ENCODE assay signal across 8 cellular contexts in genomic region chr16:88527186-88527936, GRCh38. TPM values are rescaled to one million over a fixed set of nuclear protein-coding genes. Genes with fewer than 3 reads are reported as not detected.
DNase-seq lines count a peak whose midpoint lies in the region; ATAC-seq and TF ChIP-seq lines count a peak whose summit lies in the region.

No MANE protein-coding gene starts in this region.

- no peak overlapping the region for H3K4me3 ChIP-seq in mammary epithelial cell (replicated peaks in 1 of 3; ENCODE audit: insufficient read depth in 1 of 3, low read depth in 2 of 3, low read length in 3 of 3)

- no peak overlapping the region for H3K27ac Mint-ChIP-seq in WTC11

- intact Hi-C loops in mammary epithelial cell (cut with micrococcal nuclease), result loop anchor here (1.0 kb wide), 1 partner anchor 84 kb away; no protein-coding TSS in a partner anchor

- peaks cover 6% of the 10 kb centered on the region; the same call in 1 of the 2 replicates for H3K4me1 Mint-ChIP-seq in WTC11

- no peak overlapping the region for H3K9ac ChIP-seq in mammary epithelial cell (ENCODE audit: insufficient read depth, low read length)

- POLR2A ChIA-PET in WTC11 (lab: Charles Lee), result interaction anchor here (0.7 kb wide), 2 partner anchors 59 to 276 kb away, joined by 3 to 7 read pairs; no protein-coding TSS in a partner anchor

- 25% methylated on average over 6 of the region's 32 CpGs for WGBS in mammary epithelial cell (ENCODE audit: low coverage, missing lambda C conversion rate)

- no peak overlapping the region for H3K27ac ChIP-seq in mammary epithelial cell (ENCODE audit: insufficient read depth, low read depth, low read length)

- in situ Hi-C loops in mammary epithelial cell (cut with MboI; ENCODE audit: low sequenced_read_pairs in 2 of 2), result no loop called here

- peaks cover 6% of the 10 kb centered on the region; the same call in 1 of the 2 replicates for H3K36me3 Mint-ChIP-seq in WTC11

- H3K79me2 ChIP-seq in mammary epithelial cell (ENCODE audit: insufficient read depth, low read length), result no peaks in the 10 kb centered on the region

- H3K4me3 Mint-ChIP-seq in WTC11, result no peak overlapping the region

- peaks cover 2% of the 10 kb centered on the region for H4K20me1 ChIP-seq in mammary epithelial cell (ENCODE audit: insufficient read depth, low read length)

- no peaks in the 10 kb centered on the region for H3K4me1 ChIP-seq in mammary epithelial cell (ENCODE audit: insufficient read depth, low read length)

- H3K9me3 Mint-ChIP-seq in WTC11, result no peaks in the 10 kb centered on the region

- H3K27me3 ChIP-seq in mammary epithelial cell (ENCODE audit: insufficient read depth, low read length), result no peaks in the 10 kb centered on the region

- peak; percentile 48 for ATAC-seq in HG02798 (IDR thresholded peaks at IDR 0.05; ENCODE audit: poor library complexity, unreplicated experiment)
- peak; percentile 79 for ATAC-seq in WTC11
- no peak for ATAC-seq in HG03045 (IDR thresholded peaks at IDR 0.05; ENCODE audit: unreplicated experiment)

- peak; percentile 68 for TF ChIP-seq CTCF in WTC11 (IDR thresholded peaks at IDR 0.05)
- peak; percentile 56 to 79 for TF ChIP-seq CTCF in mammary epithelial cell (conservative IDR thresholded peaks at IDR 0.05 in 1 of 2, IDR thresholded peaks at IDR 0.05 in 1 of 2; ENCODE audit: extremely low read depth in 1 of 2, insufficient read depth in 1 of 2, low read depth in 1 of 2, low read length in 2 of 2)

- no peaks in the 10 kb centered on the region for H3K36me3 ChIP-seq in mammary epithelial cell (ENCODE audit: insufficient read depth, low read length)

- dilution Hi-C loops in mammary epithelial cell (cut with HindIII; ENCODE audit: low sequenced_read_pairs), result loop anchor here (5.0 kb wide), 1 partner anchor 230 kb away; no protein-coding TSS in a partner anchor

- H2AFZ ChIP-seq in mammary epithelial cell (ENCODE audit: low read depth, low read length), result no peak overlapping the region

- H3K27me3 Mint-ChIP-seq in WTC11 (ENCODE audit: low read depth), result no peaks in the 10 kb centered on the region

- DNase-seq in COLO668 (lab: John Stamatoyannopoulos, UW; ENCODE audit: unreplicated experiment) (peak; percentile 80), WTC11 (ENCODE audit: low spot score) (peak; percentile 86), mammary epithelial cell (peak; percentile 23), kidney glomerular epithelial cell (lab: John Stamatoyannopoulos, UW) (peak; percentile 17), NCI-H1694 treated with DMSO at 0.1 percent for 48 hours (lab: John Stamatoyannopoulos, UW) (no peak)
- peak; percentile 38 to 49 (median 41) for DNase-seq in stimulated activated CD4-positive, alpha-beta T cell treated with anti-CD3 and anti-CD28 coated beads, TNF-alpha, amount 100 ng/mL, for 24 hours (ENCODE audit: low read depth in 3 of 3)

- BruUV-seq in mammary epithelial cell (replicated peaks; lab: Mats Ljungman, UMichigan), result no TSS peak

- no peaks in the 10 kb centered on the region for H3K9me3 ChIP-seq in mammary epithelial cell (replicated peaks; ENCODE audit: insufficient read depth, low read length)

- no peak overlapping the region for H3K4me2 ChIP-seq in mammary epithelial cell (ENCODE audit: insufficient read depth, low read depth, low read length)

- CTCF ChIA-PET in WTC11 (lab: Charles Lee), result interaction anchor here (1.0 kb wide), 1 partner anchor 90 kb away, joined by 3 read pairs; no protein-coding TSS in a partner anchor
- CTCF ChIA-PET in mammary epithelial cell (lab: Charles Lee; ENCODE audit: low non-redundant PET), result no interaction called here

TF ChIP-seq in WTC11, 78 proteins besides CTCF, POLR2A, EP300 and RAD21:
- TF ChIP-seq ZNF423 (CRISPR knock-in tag; IDR thresholded peaks at IDR 0.05) (peak; percentile 70), IRF1 (CRISPR knock-in tag; IDR thresholded peaks at IDR 0.05) (no peak), ZBTB21 (CRISPR knock-in tag; IDR thresholded peaks at IDR 0.05; ENCODE audit: borderline replicate concordance) (no peak), ZNF416 (CRISPR knock-in tag; IDR thresholded peaks at IDR 0.05) (no peak), HMGA2 (CRISPR knock-in tag; IDR thresholded peaks at IDR 0.05) (no peak), FOXK1 (CRISPR knock-in tag; IDR thresholded peaks at IDR 0.05) (no peak), ZNF121 (CRISPR knock-in tag; IDR thresholded peaks at IDR 0.05) (no peak), ZNF263 (CRISPR knock-in tag; IDR thresholded peaks at IDR 0.05; ENCODE audit: low read depth) (no peak), ZNF232 (CRISPR knock-in tag; IDR thresholded peaks at IDR 0.05) (no peak), ELF4 (CRISPR knock-in tag; IDR thresholded peaks at IDR 0.05; ENCODE audit: low read depth) (no peak), FOXP4 (CRISPR knock-in tag; IDR thresholded peaks at IDR 0.05) (no peak), SP1 (CRISPR knock-in tag; conservative IDR thresholded peaks at IDR 0.05) (peak; percentile 46; the same call in 1 of the 2 replicates), HMGXB4 (CRISPR knock-in tag; IDR thresholded peaks at IDR 0.05) (no peak), JAZF1 (CRISPR knock-in tag; IDR thresholded peaks at IDR 0.05) (no peak), SMAD4 (CRISPR knock-in tag; IDR thresholded peaks at IDR 0.05) (no peak), JUN (CRISPR knock-in tag; IDR thresholded peaks at IDR 0.05) (no peak)

RNA-seq across cellular contexts. Expression of gene ZC3H18, which starts 42.8 kb away (rescaled TPM):
- total RNA-seq in WTC11 (2021) (57.3 to 65.6 TPM (median 61.8 TPM) in 3 replicates), mammary epithelial cell (10 to 100 TPM in 1 of 2 donors, 1 to 10 TPM in 1; 9.0 to 48.2 TPM)
- 17.2 TPM for polyA plus RNA-seq in mammary epithelial cell
- 41.2 TPM for polyA minus RNA-seq in mammary epithelial cell
